Comparison of ENCODE assay signal across 18 cellular contexts in genomic region chr6:161134550-161135298, GRCh38.
"Had no signal": no experiment of that assay in that cellular context is flagged by ENCODE, and none has a peak within 500 bp of the region (broad histone marks: within the 10 kb centered on the region; RNA-seq: fewer than 3 reads in every experiment).

No MANE protein-coding gene starts in this region.

- ATAC-seq: activated CD8-positive, alpha-beta T cell treated with anti-CD3 and anti-CD28 coated beads for 36 hours; activated naive CD8-positive, alpha-beta T cell treated with anti-CD3 and anti-CD28 coated beads, Interleukin-2, amount 50 U/mL, for 24 hours; activated T-cell treated with anti-CD3 and anti-CD28 coated beads, Interleukin-2, amount 50 U/mL, for 72 hours; natural killer cell; upper lobe of right lung had no signal

- H3K4me1 Mint-ChIP-seq: activated naive CD8-positive, alpha-beta T cell treated with anti-CD3 and anti-CD28 coated beads, Interleukin-2, amount 50 U/mL, for 24 hours had no signal

- H3K36me3 Mint-ChIP-seq: natural killer cell had no signal

- H3K27me3 ChIP-seq: sigmoid colon, suprapubic skin, upper lobe of right lung had no signal

- H3K27me3 Mint-ChIP-seq: activated CD8-positive, alpha-beta T cell treated with anti-CD3 and anti-CD28 coated beads for 36 hours; activated naive CD8-positive, alpha-beta T cell treated with anti-CD3 and anti-CD28 coated beads, Interleukin-2, amount 50 U/mL, for 24 hours; dendritic cell treated with granulocyte-macrophage colony-stimulating factor and Interleukin-4, amounts not matched to agents 40 ng/mL and 50 ng/mL, for 4 days had no signal

- DNase-seq: activated CD4-positive, alpha-beta T cell treated with anti-CD3 and anti-CD28 coated beads for 1 hour; activated CD8-positive, alpha-beta memory T cell treated with anti-CD3 and anti-CD28 coated beads, Interleukin-2, amount 50 U/mL, for 4 hours; activated CD8-positive, alpha-beta T cell treated with anti-CD3 and anti-CD28 coated beads for 36 hours; activated naive CD8-positive, alpha-beta T cell treated with anti-CD3 and anti-CD28 coated beads, Interleukin-2, amount 50 U/mL, for 24 hours; activated T-cell treated with anti-CD3 and anti-CD28 coated beads, Interleukin-2, amount 50 U/mL, for 72 hours; endodermal cell; glutamatergic neuron; left cardiac atrium; natural killer cell; sigmoid colon; stimulated activated CD4-positive, alpha-beta T cell treated with anti-CD3 and anti-CD28 coated beads, Interleukin-2, amount 100 ng/mL, for 24 hours; stimulated activated naive CD4-positive, alpha-beta T cell; SW 1271; T-helper 9 cell; upper lobe of right lung had no signal

- H3K27ac ChIP-seq: sigmoid colon, suprapubic skin, upper lobe of right lung had no signal

- H3K9me3 ChIP-seq: sigmoid colon, suprapubic skin, upper lobe of right lung had no signal

- H3K4me3 ChIP-seq: lung, sigmoid colon, suprapubic skin, upper lobe of right lung had no signal

- H3K4me3 Mint-ChIP-seq: activated CD8-positive, alpha-beta T cell treated with anti-CD3 and anti-CD28 coated beads for 36 hours; activated naive CD8-positive, alpha-beta T cell treated with anti-CD3 and anti-CD28 coated beads, Interleukin-2, amount 50 U/mL, for 24 hours; activated T-cell treated with anti-CD3 and anti-CD28 coated beads, Interleukin-2, amount 50 U/mL, for 72 hours; dendritic cell treated with granulocyte-macrophage colony-stimulating factor and Interleukin-4, amounts not matched to agents 40 ng/mL and 50 ng/mL, for 4 days; endodermal cell; natural killer cell had no signal

- H3K9me3 Mint-ChIP-seq: activated CD8-positive, alpha-beta T cell treated with anti-CD3 and anti-CD28 coated beads for 36 hours; activated naive CD8-positive, alpha-beta T cell treated with anti-CD3 and anti-CD28 coated beads, Interleukin-2, amount 50 U/mL, for 24 hours; activated T-cell treated with anti-CD3 and anti-CD28 coated beads, Interleukin-2, amount 50 U/mL, for 72 hours; dendritic cell treated with granulocyte-macrophage colony-stimulating factor and Interleukin-4, amounts not matched to agents 40 ng/mL and 50 ng/mL, for 4 days; natural killer cell had no signal

- H3K4me1 ChIP-seq: sigmoid colon, suprapubic skin, upper lobe of right lung had no signal

- H3K27ac Mint-ChIP-seq: activated CD8-positive, alpha-beta T cell treated with anti-CD3 and anti-CD28 coated beads for 36 hours; activated naive CD8-positive, alpha-beta T cell treated with anti-CD3 and anti-CD28 coated beads, Interleukin-2, amount 50 U/mL, for 24 hours; activated T-cell treated with anti-CD3 and anti-CD28 coated beads, Interleukin-2, amount 50 U/mL, for 72 hours; dendritic cell treated with granulocyte-macrophage colony-stimulating factor and Interleukin-4, amounts not matched to agents 40 ng/mL and 50 ng/mL, for 4 days; natural killer cell had no signal

- H3K36me3 ChIP-seq: upper lobe of right lung had no signal
